ENCODE assay signal across 3 cellular contexts in genomic region chr2:39484206-39484605, GRCh38.
TF ChIP-seq lines count a peak whose summit lies in the region.

No MANE protein-coding gene starts in this region.

TF ChIP-seq in SK-N-SH treated with all-trans-retinoic acid at 6 μM for 48 hours, 23 proteins besides CTCF, POLR2A, EP300 and RAD21:
- TF ChIP-seq CSRNP3 (CRISPR knock-in tag; IDR thresholded peaks at IDR 0.05) (no peak), SNAI2 (CRISPR knock-in tag; IDR thresholded peaks at IDR 0.05) (no peak), ARNTL (CRISPR knock-in tag; IDR thresholded peaks at IDR 0.05; ENCODE audit: borderline replicate concordance, low read depth) (no peak), ISL1 (CRISPR knock-in tag; IDR thresholded peaks at IDR 0.05) (no peak), GLIS3 (CRISPR knock-in tag; IDR thresholded peaks at IDR 0.05) (no peak), BACH2 (CRISPR knock-in tag; IDR thresholded peaks at IDR 0.05; ENCODE audit: borderline replicate concordance) (no peak), ZFP30 (CRISPR knock-in tag; IDR thresholded peaks at IDR 0.05) (no peak), CREB5 (CRISPR knock-in tag; IDR thresholded peaks at IDR 0.05; ENCODE audit: low read depth) (no peak), ZNF8 (CRISPR knock-in tag; IDR thresholded peaks at IDR 0.05) (no peak), CSDC2 (CRISPR knock-in tag; IDR thresholded peaks at IDR 0.05) (no peak), PPARA (CRISPR knock-in tag; IDR thresholded peaks at IDR 0.05; ENCODE audit: borderline replicate concordance) (no peak), ZNF70 (CRISPR knock-in tag; IDR thresholded peaks at IDR 0.05) (no peak)

TF ChIP-seq in SK-N-SH, 30 proteins besides CTCF, POLR2A, EP300 and RAD21 (continued from another document):
- TF ChIP-seq IRF3 (IDR thresholded peaks at IDR 0.05; ENCODE audit: low read depth, low read length) (no peak), JUND (IDR thresholded peaks at IDR 0.05) (no peak), PBX3 (IDR thresholded peaks at IDR 0.05) (no peak)

TF ChIP-seq in WTC11, 78 proteins besides CTCF, POLR2A, EP300 and RAD21 (continued from another document):
- TF ChIP-seq ZNF532 (CRISPR knock-in tag; IDR thresholded peaks at IDR 0.05; ENCODE audit: borderline replicate concordance), result no peak
- no peak for TF ChIP-seq E2F1 (CRISPR knock-in tag; IDR thresholded peaks at IDR 0.05)
- no peak for TF ChIP-seq ZNF121 (CRISPR knock-in tag; IDR thresholded peaks at IDR 0.05)
- no peak for TF ChIP-seq EMX1 (CRISPR knock-in tag; IDR thresholded peaks at IDR 0.05)
- TF ChIP-seq TCF7 (CRISPR knock-in tag; IDR thresholded peaks at IDR 0.05; ENCODE audit: low read depth), result no peak
- no peak for TF ChIP-seq MLX (CRISPR knock-in tag; IDR thresholded peaks at IDR 0.05)
- TF ChIP-seq CDX4 (CRISPR knock-in tag; IDR thresholded peaks at IDR 0.05; ENCODE audit: borderline replicate concordance), result no peak
- no peak for TF ChIP-seq ZNF232 (CRISPR knock-in tag; IDR thresholded peaks at IDR 0.05)
- no peak for TF ChIP-seq ZBTB21 (CRISPR knock-in tag; IDR thresholded peaks at IDR 0.05; ENCODE audit: borderline replicate concordance)
- TF ChIP-seq ATF3 (CRISPR knock-in tag; conservative IDR thresholded peaks at IDR 0.05), result no peak
TF ChIP-seq in WTC11: peak in this region for 0.
